Comparison of ENCODE assay signal across 8 cellular contexts in genomic region chr12:101698782-101699347, GRCh38. TPM values are rescaled to one million over a fixed set of nuclear protein-coding genes. Genes with fewer than 3 reads are reported as not detected.
DNase-seq lines count a peak whose midpoint lies in the region; ATAC-seq and TF ChIP-seq lines count a peak whose summit lies in the region.

No MANE protein-coding gene starts in this region.

- H3K27me3 Mint-ChIP-seq in dendritic cell treated with granulocyte-macrophage colony-stimulating factor and Interleukin-4, amounts not matched to agents 40 ng/mL and 50 ng/mL, for 4 days: no peaks in the 10 kb centered on the region

- peak overlapping the region; percentile 84 for H3K27ac Mint-ChIP-seq in dendritic cell treated with granulocyte-macrophage colony-stimulating factor and Interleukin-4, amounts not matched to agents 40 ng/mL and 50 ng/mL, for 4 days

- H3K9me3 ChIP-seq in OCI-LY7 (ENCODE audit: low read length) (peaks cover 6% of the 10 kb centered on the region; the same call in 1 of the 2 replicates), mononuclear cell (ENCODE audit: low read depth, low read length) (no peaks in the 10 kb centered on the region)

- peaks cover 16% of the 10 kb centered on the region; the same call in 1 of the 2 replicates for H3K79me2 ChIP-seq in OCI-LY7 (ENCODE audit: insufficient read depth, low read depth, low read length)

- POLR2A ChIA-PET in OCI-LY7 (lab: Charles Lee): interaction anchor here (1.2 to 1.7 kb wide), 6 partner anchors 9 to 73 kb away, joined by 3 to 6 read pairs (median 4); no protein-coding TSS in a partner anchor

- no peaks in the 10 kb centered on the region for H3K27me3 ChIP-seq in mononuclear cell (ENCODE audit: insufficient read depth, low read length)

- peaks cover 45% of the 10 kb centered on the region for H3K4me1 ChIP-seq in OCI-LY7 (ENCODE audit: insufficient read depth, low read length, poor library complexity, severe bottlenecking)
- peaks cover 46% of the 10 kb centered on the region for H3K4me1 ChIP-seq in mononuclear cell (ENCODE audit: insufficient read depth, low read length)

- H3K27ac ChIP-seq in OCI-LY7 (ENCODE audit: low read depth, low read length, poor library complexity, severe bottlenecking): peak overlapping the region; percentile 56

- no peaks in the 10 kb centered on the region; the same call in 1 of the 2 replicates for H4K20me1 ChIP-seq in OCI-LY7 (ENCODE audit: insufficient read depth, low read length)

- H3K36me3 Mint-ChIP-seq in dendritic cell treated with granulocyte-macrophage colony-stimulating factor and Interleukin-4, amounts not matched to agents 40 ng/mL and 50 ng/mL, for 4 days (ENCODE audit: low read depth): peaks cover 9% of the 10 kb centered on the region

- no peaks in the 10 kb centered on the region; the same call in 1 of the 2 replicates for H3K36me3 ChIP-seq in OCI-LY7 (ENCODE audit: insufficient read depth, low read length)

- peaks cover 56% of the 10 kb centered on the region for H3K4me1 Mint-ChIP-seq in dendritic cell treated with granulocyte-macrophage colony-stimulating factor and Interleukin-4, amounts not matched to agents 40 ng/mL and 50 ng/mL, for 4 days (ENCODE audit: low read depth)

- H3K4me2 ChIP-seq in OCI-LY7 (ENCODE audit: low read length): peak overlapping the region; percentile 97

- intact Hi-C loops in OCI-LY7 (cut with micrococcal nuclease; ENCODE audit: unreplicated experiment): loop anchor here (1.0 to 5.0 kb wide), 2 partner anchors 44 to 133 kb away; partner anchors contain the start of gene GNPTAB
- intact Hi-C loops in dendritic cell treated with granulocyte-macrophage colony-stimulating factor and Interleukin-4, amounts not matched to agents 40 ng/mL and 50 ng/mL, for 4 days (cut with micrococcal nuclease): no loop called here

- no peaks in the 10 kb centered on the region for H3K9me3 Mint-ChIP-seq in dendritic cell treated with granulocyte-macrophage colony-stimulating factor and Interleukin-4, amounts not matched to agents 40 ng/mL and 50 ng/mL, for 4 days

- DNase-seq in DMS79 treated with DMSO at 0.1 percent for 48 hours (lab: John Stamatoyannopoulos, UW): peak; percentile 62
- no peak for DNase-seq in DMS79 (lab: John Stamatoyannopoulos, UW)
- peak; percentile 46 for DNase-seq in OCI-LY7 (ENCODE audit: low spot score)

- ATAC-seq in HG03135 (IDR thresholded peaks at IDR 0.05; ENCODE audit: unreplicated experiment) (no peak), GM21390 (IDR thresholded peaks at IDR 0.05; ENCODE audit: unreplicated experiment) (no peak), GM18873 (IDR thresholded peaks at IDR 0.05; ENCODE audit: low FRiP score, unreplicated experiment) (no peak)

- peak overlapping the region; percentile 89; the same call in 1 of the 2 replicates for H2AFZ ChIP-seq in OCI-LY7 (ENCODE audit: low read length)

- H3K9me2 ChIP-seq in OCI-LY7 (ENCODE audit: insufficient read depth, low read length): no peaks in the 10 kb centered on the region

- peak; percentile 81 for TF ChIP-seq CTCF in OCI-LY7 (conservative IDR thresholded peaks at IDR 0.05; ENCODE audit: low read length)

- no TSS peak for BruUV-seq in OCI-LY7 (replicated peaks; lab: Mats Ljungman, UMichigan)

- CTCF ChIA-PET in OCI-LY7 (lab: Charles Lee; ENCODE audit: unreplicated experiment): interaction anchor here (1.0 kb wide), 1 partner anchor 64 kb away, joined by 3 read pairs; no protein-coding TSS in a partner anchor

- peak overlapping the region; percentile 80 for H3K4me3 ChIP-seq in OCI-LY7 (ENCODE audit: low read depth, low read length, poor library complexity, severe bottlenecking)
- H3K4me3 ChIP-seq in mononuclear cell (ENCODE audit: low read length): peak overlapping the region; percentile 68

- peak overlapping the region; percentile 94 for H3K4me3 Mint-ChIP-seq in dendritic cell treated with granulocyte-macrophage colony-stimulating factor and Interleukin-4, amounts not matched to agents 40 ng/mL and 50 ng/mL, for 4 days

RNA-seq across cellular contexts. Expression of gene CHPT1, which starts 1.4 kb away (rescaled TPM):
- total RNA-seq in OCI-LY7 (2014; rRNA removed; shearing (Covaris generic)): 33.6 and 56.6 TPM in 2 replicates
- total RNA-seq in OCI-LY7 (2022) (44.3 and 44.9 TPM in 2 replicates), mononuclear cell (33.9 TPM)

RNA-seq across cellular contexts. Expression of gene SYCP3, which starts 40.4 kb away (rescaled TPM):
- total RNA-seq in OCI-LY7 (2014; rRNA removed; shearing (Covaris generic)): 0.13 and 2.4 TPM in 2 replicates
- total RNA-seq in OCI-LY7 (2022) (0.35 and 0.36 TPM in 2 replicates), mononuclear cell (0.21 TPM)
